Comparison of ENCODE assay signal across 17 cellular contexts in genomic region chr1:27509127-27510080, GRCh38. TPM values are rescaled to one million over a fixed set of nuclear protein-coding genes. Genes with fewer than 3 reads are reported as not detected.
A peak's percentile ranks its signal among the peaks of the same experiment; 100 is the strongest.
DNase-seq lines count a peak whose midpoint lies in the region; ATAC-seq, FAIRE-seq and TF ChIP-seq lines count a peak whose summit lies in the region.
"Had no signal": no experiment of that assay in that cellular context is flagged by ENCODE, and none has a peak within 500 bp of the region (broad histone marks: within the 10 kb centered on the region; RNA-seq: fewer than 3 reads in every experiment).

No MANE protein-coding gene starts in this region.

- H3K9ac ChIP-seq in colonic mucosa (ENCODE audit: low read depth in 2 of 2, low read length in 2 of 2) = peak overlapping the region in 1 of 2 donors; percentile 54

- H3K4me3 ChIP-seq in colonic mucosa = no peak overlapping the region
- H3K4me3 ChIP-seq: lung had no signal

- H3K27me3 ChIP-seq in colonic mucosa = no peaks in the 10 kb centered on the region
- H3K27me3 ChIP-seq: neutrophil had no signal

- no peaks in the 10 kb centered on the region for H3K36me3 Mint-ChIP-seq in stimulated activated naive CD8-positive, alpha-beta T cell treated with anti-CD3 and anti-CD28 coated beads, Interleukin-15, Interleukin-2, amounts not matched to agents 100 ng/mL and 50 ng/mL, for 24 hours (ENCODE audit: low read depth)
- H3K36me3 Mint-ChIP-seq in neural crest cell (ENCODE audit: low read depth) = no peaks in the 10 kb centered on the region
- no peaks in the 10 kb centered on the region for H3K36me3 Mint-ChIP-seq in activated CD4-positive, alpha-beta memory T cell treated with anti-CD3 and anti-CD28 coated beads, Interleukin-2, amount 10 ng/mL, durations not matched to agents 7 days and 5 days (ENCODE audit: low read depth)
- H3K36me3 Mint-ChIP-seq: activated naive CD4-positive, alpha-beta T cell treated with anti-CD3 and anti-CD28 coated beads, Interleukin-2, amount 10 ng/mL, durations not matched to agents 7 days and 5 days had no signal

- H3K27ac ChIP-seq in colonic mucosa = peak overlapping the region; percentile 37
- H3K27ac ChIP-seq: neutrophil had no signal

- peaks cover 12% of the 10 kb centered on the region for H3K4me1 ChIP-seq in colonic mucosa

- H3K9me3 ChIP-seq in colonic mucosa = no peaks in the 10 kb centered on the region
- H3K9me3 ChIP-seq: neutrophil had no signal

- FAIRE-seq in GM12892 (lab: Jason Lieb, UNC) = no peak

- H3K27ac Mint-ChIP-seq in stimulated activated naive CD8-positive, alpha-beta T cell treated with anti-CD3 and anti-CD28 coated beads, Interleukin-15, Interleukin-2, amounts not matched to agents 100 ng/mL and 50 ng/mL, for 24 hours = peak overlapping the region; percentile 33
- H3K27ac Mint-ChIP-seq in neural crest cell (ENCODE audit: unreplicated experiment) = peak overlapping the region; percentile 69
- H3K27ac Mint-ChIP-seq in activated CD4-positive, alpha-beta memory T cell treated with anti-CD3 and anti-CD28 coated beads, Interleukin-2, amount 10 ng/mL, durations not matched to agents 7 days and 5 days = no peak overlapping the region
- H3K27ac Mint-ChIP-seq: activated naive CD4-positive, alpha-beta T cell treated with anti-CD3 and anti-CD28 coated beads, Interleukin-2, amount 10 ng/mL, durations not matched to agents 7 days and 5 days; T-helper 2 cell treated with Interferon-gamma antibody and Interleukin-4, amounts not matched to agents 5 μg/mL and 100 μg/mL, for 36 hours had no signal

- POLR2A ChIA-PET in activated CD4-positive, alpha-beta memory T cell treated with anti-CD3 and anti-CD28 coated beads, Interleukin-2, amount 10 ng/mL, durations not matched to agents 7 days and 5 days (lab: Charles Lee) = interaction anchor here (1.3 to 1.5 kb wide), 2 partner anchors 19 to 47 kb away, joined by 3 to 8 read pairs; partner anchors contain the start of gene WASF2

- CTCF ChIA-PET in activated CD4-positive, alpha-beta memory T cell treated with anti-CD3 and anti-CD28 coated beads, Interleukin-2, amount 10 ng/mL, durations not matched to agents 7 days and 5 days (lab: Charles Lee) = interaction anchor here (0.6 kb wide), 1 partner anchor 113 kb away, joined by 4 read pairs; no protein-coding TSS in a partner anchor

- H3K36me3 ChIP-seq in colonic mucosa = no peaks in the 10 kb centered on the region
- H3K36me3 ChIP-seq: neutrophil had no signal

- no peak for TF ChIP-seq CTCF in colonic mucosa (IDR thresholded peaks at IDR 0.05)
- TF ChIP-seq CTCF in neural crest cell (conservative IDR thresholded peaks at IDR 0.05) = no peak

- H3K4me3 Mint-ChIP-seq in stimulated activated naive CD8-positive, alpha-beta T cell treated with anti-CD3 and anti-CD28 coated beads, Interleukin-15, Interleukin-2, amounts not matched to agents 100 ng/mL and 50 ng/mL, for 24 hours = no peak overlapping the region
- H3K4me3 Mint-ChIP-seq in neural crest cell = peak overlapping the region; percentile 34
- H3K4me3 Mint-ChIP-seq in activated CD4-positive, alpha-beta memory T cell treated with anti-CD3 and anti-CD28 coated beads, Interleukin-2, amount 10 ng/mL, durations not matched to agents 7 days and 5 days = no peak overlapping the region
- H3K4me3 Mint-ChIP-seq: activated naive CD4-positive, alpha-beta T cell treated with anti-CD3 and anti-CD28 coated beads, Interleukin-2, amount 10 ng/mL, durations not matched to agents 7 days and 5 days; T-helper 2 cell treated with Interferon-gamma antibody and Interleukin-4, amounts not matched to agents 5 μg/mL and 100 μg/mL, for 36 hours had no signal

- DNase-seq in stimulated activated naive CD8-positive, alpha-beta T cell treated with anti-CD3 and anti-CD28 coated beads, Interleukin-15, Interleukin-2, amounts not matched to agents 100 U/mL and 50 U/mL, for 24 hours = no peak
- DNase-seq in colonic mucosa (peak; percentile 80), neural crest cell (ENCODE audit: low read depth, low spot score) (no peak), GM12892 (ENCODE audit: insufficient read length) (no peak), NCI-H2107 treated with DMSO at 0.1 percent for 48 hours (lab: John Stamatoyannopoulos, UW; ENCODE audit: unreplicated experiment) (no peak)
- DNase-seq in stimulated activated CD4-positive, alpha-beta T cell treated with anti-CD3 and anti-CD28 coated beads, Interleukin-4, amount 100 ng/mL, for 24 hours = no peak
- no peak for DNase-seq in activated CD4-positive, alpha-beta memory T cell treated with anti-CD3 and anti-CD28 coated beads, Interleukin-2, amount 10 ng/mL, durations not matched to agents 7 days and 5 days
- DNase-seq: activated CD4-positive, alpha-beta T cell treated with anti-CD3 and anti-CD28 coated beads for 1 hour; activated naive CD4-positive, alpha-beta T cell treated with anti-CD3 and anti-CD28 coated beads, Interleukin-2, amount 10 ng/mL, durations not matched to agents 7 days and 5 days; foreskin melanocyte; NCI-H1417 treated with DMSO at 0.1 percent for 48 hours; NCI-H2227 treated with DMSO at 0.1 percent for 48 hours; SHP77 had no signal

- H3K27me3 Mint-ChIP-seq in stimulated activated naive CD8-positive, alpha-beta T cell treated with anti-CD3 and anti-CD28 coated beads, Interleukin-15, Interleukin-2, amounts not matched to agents 100 ng/mL and 50 ng/mL, for 24 hours = no peaks in the 10 kb centered on the region
- no peaks in the 10 kb centered on the region for H3K27me3 Mint-ChIP-seq in neural crest cell (ENCODE audit: low read depth)
- H3K27me3 Mint-ChIP-seq in activated CD4-positive, alpha-beta memory T cell treated with anti-CD3 and anti-CD28 coated beads, Interleukin-2, amount 10 ng/mL, durations not matched to agents 7 days and 5 days = no peaks in the 10 kb centered on the region

- intact Hi-C loops in colonic mucosa (cut with DNase I) = no loop called here

- H3K4me1 Mint-ChIP-seq in stimulated activated naive CD8-positive, alpha-beta T cell treated with anti-CD3 and anti-CD28 coated beads, Interleukin-15, Interleukin-2, amounts not matched to agents 100 ng/mL and 50 ng/mL, for 24 hours (ENCODE audit: low read depth) = peaks cover 7% of the 10 kb centered on the region
- peaks cover 41% of the 10 kb centered on the region for H3K4me1 Mint-ChIP-seq in neural crest cell
- H3K4me1 Mint-ChIP-seq in activated CD4-positive, alpha-beta memory T cell treated with anti-CD3 and anti-CD28 coated beads, Interleukin-2, amount 10 ng/mL, durations not matched to agents 7 days and 5 days = no peaks in the 10 kb centered on the region
- H3K4me1 Mint-ChIP-seq: activated naive CD4-positive, alpha-beta T cell treated with anti-CD3 and anti-CD28 coated beads, Interleukin-2, amount 10 ng/mL, durations not matched to agents 7 days and 5 days had no signal

- no peak for ATAC-seq in stimulated activated naive CD8-positive, alpha-beta T cell treated with anti-CD3 and anti-CD28 coated beads, Interleukin-15, Interleukin-2, amounts not matched to agents 100 U/mL and 50 U/mL, for 24 hours

- no peak for TF ChIP-seq POLR2A in GM12892 (IDR thresholded peaks at IDR 0.05; ENCODE audit: low read depth, low read length)

- H3K9me3 Mint-ChIP-seq in stimulated activated naive CD8-positive, alpha-beta T cell treated with anti-CD3 and anti-CD28 coated beads, Interleukin-15, Interleukin-2, amounts not matched to agents 100 ng/mL and 50 ng/mL, for 24 hours = no peaks in the 10 kb centered on the region
- no peaks in the 10 kb centered on the region for H3K9me3 Mint-ChIP-seq in neural crest cell
- H3K9me3 Mint-ChIP-seq in activated CD4-positive, alpha-beta memory T cell treated with anti-CD3 and anti-CD28 coated beads, Interleukin-2, amount 10 ng/mL, durations not matched to agents 7 days and 5 days = no peaks in the 10 kb centered on the region
- H3K9me3 Mint-ChIP-seq: activated naive CD4-positive, alpha-beta T cell treated with anti-CD3 and anti-CD28 coated beads, Interleukin-2, amount 10 ng/mL, durations not matched to agents 7 days and 5 days; T-helper 2 cell treated with Interferon-gamma antibody and Interleukin-4, amounts not matched to agents 5 μg/mL and 100 μg/mL, for 36 hours had no signal

RNA-seq across cellular contexts. Expression of gene WASF2, which starts 19.4 kb away (rescaled TPM):
- 100 to 1,000 TPM; 120 to 168 TPM for total RNA-seq in colonic mucosa
- 81.9 and 83.1 TPM in 2 replicates for total RNA-seq in neural crest cell
- total RNA-seq in activated CD4-positive, alpha-beta memory T cell treated with anti-CD3 and anti-CD28 coated beads, Interleukin-2, amount 10 ng/mL, durations not matched to agents 7 days and 5 days = 100 to 1,000 TPM; 150 TPM
- polyA plus RNA-seq in GM12892 (2012; ENCODE audit: missing spikeins) = 50.0 TPM
